ENCODE assay signal across 8 cellular contexts in genomic region chr12:54017027-54017788, GRCh38. TPM values are rescaled to one million over a fixed set of nuclear protein-coding genes. Genes with fewer than 3 reads are reported as not detected.
DNase-seq lines count a peak whose midpoint lies in the region; ATAC-seq and TF ChIP-seq lines count a peak whose summit lies in the region.

No MANE protein-coding gene starts in this region.

- H3K27me3 ChIP-seq in Caco-2 (replicated peaks; ENCODE audit: control insufficient read depth, insufficient read depth, low read length): no peaks in the 10 kb centered on the region

- peak overlapping the region; percentile 58 for H3K4me3 ChIP-seq in Caco-2 (ENCODE audit: low read depth, low read length)

- TF ChIP-seq CTCF in Caco-2 (IDR thresholded peaks at IDR 0.05; ENCODE audit: insufficient read depth in 1 of 2, low read depth in 1 of 2, low read length in 1 of 2, severe bottlenecking in 1 of 2, unreplicated experiment in 1 of 2): peak; percentile 8 to 19
- TF ChIP-seq CTCF in omental fat pad (IDR thresholded peaks at IDR 0.05): no peak

- intact Hi-C loops in Caco-2 (cut with micrococcal nuclease; ENCODE audit: unreplicated experiment): loop anchor here (5.0 kb wide), 1 partner anchor 40 kb away; no protein-coding TSS in a partner anchor

- POLR2A ChIA-PET in Caco-2 (lab: Charles Lee): interaction anchor here (0.6 to 2.2 kb wide), 8 partner anchors 9 to 263 kb away, joined by 3 to 25 read pairs (median 4); partner anchors contain the start of genes CBX5, HNRNPA1, HOXC10 and HOXC4

- ATAC-seq in GM19438 (IDR thresholded peaks at IDR 0.05; ENCODE audit: low read depth, unreplicated experiment): peak; percentile 44
- ATAC-seq in HG03460 (IDR thresholded peaks at IDR 0.05; ENCODE audit: unreplicated experiment): peak; percentile 20
- peak; percentile 30 for ATAC-seq in esophagus mucosa
- peak; percentile 29 for ATAC-seq in omental fat pad (ENCODE audit: low FRiP score)

- CTCF ChIA-PET in Caco-2 (lab: Charles Lee): interaction anchor here (0.6 to 2.5 kb wide), 20 partner anchors 9 to 773 kb away, joined by 3 to 84 read pairs (median 6); partner anchors contain the start of genes COPZ1, HOXC10 and HOXC8

- peak overlapping the region; percentile 83 for H3K27ac Mint-ChIP-seq in Caco-2 (ENCODE audit: unreplicated experiment)

- H3K9me3 ChIP-seq in Caco-2: no peaks in the 10 kb centered on the region

- H3K4me1 Mint-ChIP-seq in Caco-2 (ENCODE audit: low read depth, unreplicated experiment): peaks cover 30% of the 10 kb centered on the region

- no peaks in the 10 kb centered on the region; the same call in 1 of the 2 replicates for H3K36me3 ChIP-seq in Caco-2 (ENCODE audit: control insufficient read depth, insufficient read depth, low read length)

- no peaks in the 10 kb centered on the region for H3K9me3 Mint-ChIP-seq in Caco-2 (ENCODE audit: unreplicated experiment)

- peak overlapping the region; percentile 98 for H3K4me3 Mint-ChIP-seq in Caco-2 (ENCODE audit: unreplicated experiment)

- peaks cover 34% of the 10 kb centered on the region for H3K4me1 ChIP-seq in Caco-2

- H3K36me3 Mint-ChIP-seq in Caco-2 (ENCODE audit: insufficient read depth, unreplicated experiment): peaks cover 6% of the 10 kb centered on the region

- peak; percentile 37 to 59 for DNase-seq in Caco-2
- peak; percentile 75 for DNase-seq in RKO (ENCODE audit: low spot score)
- no peak for DNase-seq in omental fat pad (ENCODE audit: low spot score)
- no peak for DNase-seq in GM03348 (ENCODE audit: low spot score)
- no peak for DNase-seq in NCI-H226

- H3K27me3 Mint-ChIP-seq in Caco-2 (ENCODE audit: insufficient read depth, unreplicated experiment): no peaks in the 10 kb centered on the region

- BruUV-seq in Caco-2 (replicated peaks; lab: Mats Ljungman, UMichigan): no TSS peak

RNA-seq across cellular contexts. Expression of gene HOXC8, which starts 8.4 kb away (rescaled TPM):
- total RNA-seq in Caco-2 (2022) (10.8 and 11.3 TPM in 2 replicates), esophagus mucosa (0.48 TPM), omental fat pad (under 1 TPM in 2 of 4 donors, not detected in 2; 0.19 to 0.24 TPM)

RNA-seq across cellular contexts. Expression of gene HOXC6, which starts 11.0 kb away (rescaled TPM):
- total RNA-seq in Caco-2 (2022) (10.2 and 12.1 TPM in 2 replicates), esophagus mucosa (1.6 TPM), omental fat pad (1 to 10 TPM in 2 of 4 donors, under 1 TPM in 2; 0.24 to 1.7 (median 1.2) TPM)

RNA-seq across cellular contexts. Expression of gene HOXC5, which starts 15.6 kb away (rescaled TPM):
- total RNA-seq in Caco-2 (2022) (3.4 and 3.6 TPM in 2 replicates), esophagus mucosa (0.60 TPM), omental fat pad (under 1 TPM in 3 of 4 donors, not detected in 1; 0.28 to 0.63 (median 0.50) TPM)

RNA-seq across cellular contexts. Expression of gene HOXC9, which starts 17.2 kb away (rescaled TPM):
- total RNA-seq in Caco-2 (2022): 2.9 and 3.1 TPM in 2 replicates
- total RNA-seq in esophagus mucosa: 1.2 TPM
- 1 to 10 TPM in 1 of 4 donors, under 1 TPM in 2, not detected in 1; 0.28 to 2.0 (median 0.44) TPM for total RNA-seq in omental fat pad

RNA-seq across cellular contexts. Expression of gene HOXC10, which starts 32.3 kb away (rescaled TPM):
- total RNA-seq in Caco-2 (2022) (4.0 and 4.5 TPM in 2 replicates), esophagus mucosa (0.64 TPM), omental fat pad (not detected)

Comparison
In these comparisons a context has a peak if more than half of its experiments do, and no peak if none do; other contexts are left out.
1. DNase-seq: peak in Caco-2 (2 of 2) and RKO (single experiment); none in omental fat pad (single experiment), GM03348 (single experiment) and NCI-H226 (single experiment).
2. CTCF ChIP-seq: peak in Caco-2 (2 of 2); none in omental fat pad (0 of 3).
3. Peak in every context shown above with its lines, with median percentiles within 50 percentile points of each other: ATAC-seq.